ENCODE assay signal across 1 cellular context in the genomic region with DNA sequence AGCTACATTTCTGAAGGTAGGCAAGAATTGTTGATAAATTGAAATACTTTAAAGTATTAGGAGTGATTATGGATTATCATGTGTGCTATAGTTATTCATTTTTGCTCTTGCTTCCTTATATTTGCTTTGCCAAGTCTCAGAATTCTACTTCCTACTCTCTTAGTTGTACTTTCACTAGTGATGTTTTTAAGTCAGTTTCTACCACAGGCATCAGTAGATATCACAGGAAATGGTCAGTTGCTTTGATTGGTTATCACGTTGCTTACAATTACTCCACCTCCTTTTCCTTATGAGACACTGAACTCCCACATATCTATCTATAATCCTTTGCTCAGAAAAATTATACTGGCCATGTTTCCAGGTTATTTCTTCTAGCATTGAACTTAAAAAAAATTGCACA.
TF ChIP-seq lines count a peak whose summit lies in the region.

No MANE protein-coding gene starts in this region.

TF ChIP-seq in GM23338, 12 proteins besides CTCF, POLR2A, EP300 and RAD21 (continued from another document):
- TF ChIP-seq, protein P1, sequence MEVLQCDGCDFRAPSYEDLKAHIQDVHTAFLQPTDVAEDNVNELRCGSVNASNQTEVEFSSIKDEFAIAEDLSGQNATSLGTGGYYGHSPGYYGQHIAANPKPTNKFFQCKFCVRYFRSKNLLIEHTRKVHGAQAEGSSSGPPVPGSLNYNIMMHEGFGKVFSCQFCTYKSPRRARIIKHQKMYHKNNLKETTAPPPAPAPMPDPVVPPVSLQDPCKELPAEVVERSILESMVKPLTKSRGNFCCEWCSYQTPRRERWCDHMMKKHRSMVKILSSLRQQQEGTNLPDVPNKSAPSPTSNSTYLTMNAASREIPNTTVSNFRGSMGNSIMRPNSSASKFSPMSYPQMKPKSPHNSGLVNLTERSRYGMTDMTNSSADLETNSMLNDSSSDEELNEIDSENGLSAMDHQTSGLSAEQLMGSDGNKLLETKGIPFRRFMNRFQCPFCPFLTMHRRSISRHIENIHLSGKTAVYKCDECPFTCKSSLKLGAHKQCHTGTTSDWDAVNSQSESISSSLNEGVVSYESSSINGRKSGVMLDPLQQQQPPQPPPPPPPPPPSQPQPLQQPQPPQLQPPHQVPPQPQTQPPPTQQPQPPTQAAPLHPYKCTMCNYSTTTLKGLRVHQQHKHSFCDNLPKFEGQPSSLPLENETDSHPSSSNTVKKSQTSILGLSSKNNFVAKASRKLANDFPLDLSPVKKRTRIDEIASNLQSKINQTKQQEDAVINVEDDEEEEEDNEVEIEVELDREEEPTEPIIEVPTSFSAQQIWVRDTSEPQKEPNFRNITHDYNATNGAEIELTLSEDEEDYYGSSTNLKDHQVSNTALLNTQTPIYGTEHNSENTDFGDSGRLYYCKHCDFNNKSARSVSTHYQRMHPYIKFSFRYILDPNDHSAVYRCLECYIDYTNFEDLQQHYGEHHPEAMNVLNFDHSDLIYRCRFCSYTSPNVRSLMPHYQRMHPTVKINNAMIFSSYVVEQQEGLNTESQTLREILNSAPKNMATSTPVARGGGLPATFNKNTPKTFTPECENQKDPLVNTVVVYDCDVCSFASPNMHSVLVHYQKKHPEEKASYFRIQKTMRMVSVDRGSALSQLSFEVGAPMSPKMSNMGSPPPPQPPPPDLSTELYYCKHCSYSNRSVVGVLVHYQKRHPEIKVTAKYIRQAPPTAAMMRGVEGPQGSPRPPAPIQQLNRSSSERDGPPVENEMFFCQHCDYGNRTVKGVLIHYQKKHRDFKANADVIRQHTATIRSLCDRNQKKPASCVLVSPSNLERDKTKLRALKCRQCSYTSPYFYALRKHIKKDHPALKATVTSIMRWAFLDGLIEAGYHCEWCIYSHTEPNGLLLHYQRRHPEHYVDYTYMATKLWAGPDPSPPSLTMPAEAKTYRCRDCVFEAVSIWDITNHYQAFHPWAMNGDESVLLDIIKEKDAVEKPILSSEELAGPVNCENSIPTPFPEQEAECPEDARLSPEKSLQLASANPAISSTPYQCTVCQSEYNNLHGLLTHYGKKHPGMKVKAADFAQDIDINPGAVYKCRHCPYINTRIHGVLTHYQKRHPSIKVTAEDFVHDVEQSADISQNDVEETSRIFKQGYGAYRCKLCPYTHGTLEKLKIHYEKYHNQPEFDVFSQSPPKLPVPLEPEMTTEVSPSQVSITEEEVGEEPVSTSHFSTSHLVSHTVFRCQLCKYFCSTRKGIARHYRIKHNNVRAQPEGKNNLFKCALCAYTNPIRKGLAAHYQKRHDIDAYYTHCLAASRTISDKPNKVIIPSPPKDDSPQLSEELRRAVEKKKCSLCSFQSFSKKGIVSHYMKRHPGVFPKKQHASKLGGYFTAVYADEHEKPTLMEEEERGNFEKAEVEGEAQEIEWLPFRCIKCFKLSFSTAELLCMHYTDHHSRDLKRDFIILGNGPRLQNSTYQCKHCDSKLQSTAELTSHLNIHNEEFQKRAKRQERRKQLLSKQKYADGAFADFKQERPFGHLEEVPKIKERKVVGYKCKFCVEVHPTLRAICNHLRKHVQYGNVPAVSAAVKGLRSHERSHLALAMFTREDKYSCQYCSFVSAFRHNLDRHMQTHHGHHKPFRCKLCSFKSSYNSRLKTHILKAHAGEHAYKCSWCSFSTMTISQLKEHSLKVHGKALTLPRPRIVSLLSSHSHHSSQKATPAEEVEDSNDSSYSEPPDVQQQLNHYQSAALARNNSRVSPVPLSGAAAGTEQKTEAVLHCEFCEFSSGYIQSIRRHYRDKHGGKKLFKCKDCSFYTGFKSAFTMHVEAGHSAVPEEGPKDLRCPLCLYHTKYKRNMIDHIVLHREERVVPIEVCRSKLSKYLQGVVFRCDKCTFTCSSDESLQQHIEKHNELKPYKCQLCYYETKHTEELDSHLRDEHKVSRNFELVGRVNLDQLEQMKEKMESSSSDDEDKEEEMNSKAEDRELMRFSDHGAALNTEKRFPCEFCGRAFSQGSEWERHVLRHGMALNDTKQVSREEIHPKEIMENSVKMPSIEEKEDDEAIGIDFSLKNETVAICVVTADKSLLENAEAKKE (CRISPR knock-in tag; IDR thresholded peaks at IDR 0.05) = no peak
- TF ChIP-seq ZNF114 (CRISPR knock-in tag; IDR thresholded peaks at IDR 0.05) = no peak
- no peak for TF ChIP-seq ZNF331 (CRISPR knock-in tag; IDR thresholded peaks at IDR 0.05; ENCODE audit: low read depth)
- TF ChIP-seq STAT1 (IDR thresholded peaks at IDR 0.05; ENCODE audit: unreplicated experiment) = no peak
- TF ChIP-seq POLR2AphosphoS5 (IDR thresholded peaks at IDR 0.05; ENCODE audit: low read depth) = no peak
- TF ChIP-seq NANOG (IDR thresholded peaks at IDR 0.05; ENCODE audit: borderline replicate concordance) = no peak
- TF ChIP-seq EZH2 (IDR thresholded peaks at IDR 0.05; ENCODE audit: low read depth, unreplicated experiment) = no peak
- TF ChIP-seq EZH2phosphoT487 (IDR thresholded peaks at IDR 0.05; ENCODE audit: unreplicated experiment) = no peak
- TF ChIP-seq, protein P2, sequence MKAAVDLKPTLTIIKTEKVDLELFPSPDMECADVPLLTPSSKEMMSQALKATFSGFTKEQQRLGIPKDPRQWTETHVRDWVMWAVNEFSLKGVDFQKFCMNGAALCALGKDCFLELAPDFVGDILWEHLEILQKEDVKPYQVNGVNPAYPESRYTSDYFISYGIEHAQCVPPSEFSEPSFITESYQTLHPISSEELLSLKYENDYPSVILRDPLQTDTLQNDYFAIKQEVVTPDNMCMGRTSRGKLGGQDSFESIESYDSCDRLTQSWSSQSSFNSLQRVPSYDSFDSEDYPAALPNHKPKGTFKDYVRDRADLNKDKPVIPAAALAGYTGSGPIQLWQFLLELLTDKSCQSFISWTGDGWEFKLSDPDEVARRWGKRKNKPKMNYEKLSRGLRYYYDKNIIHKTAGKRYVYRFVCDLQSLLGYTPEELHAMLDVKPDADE (IDR thresholded peaks at IDR 0.05) = no peak
TF ChIP-seq in GM23338: peak in this region for 0.
